ENCODE assay signal across 15 cellular contexts in genomic region chr1:12573015-12573825, GRCh38. TPM values are rescaled to one million over a fixed set of nuclear protein-coding genes. Genes with fewer than 3 reads are reported as not detected.
A peak's percentile ranks its signal among the peaks of the same experiment; 100 is the strongest.
DNase-seq lines count a peak whose midpoint lies in the region; ATAC-seq and TF ChIP-seq lines count a peak whose summit lies in the region.
"Had no signal": no experiment of that assay in that cellular context is flagged by ENCODE, and none has a peak within 500 bp of the region (broad histone marks: within the 10 kb centered on the region; RNA-seq: fewer than 3 reads in every experiment).

No MANE protein-coding gene starts in this region.

- TF ChIP-seq CTCF in PC-3 (conservative IDR thresholded peaks at IDR 0.05; ENCODE audit: low read depth, low read length), result no peak

- peaks cover 15% of the 10 kb centered on the region for H3K4me1 Mint-ChIP-seq in activated naive CD8-positive, alpha-beta T cell treated with anti-CD3 and anti-CD28 coated beads, Interleukin-2, amount 50 U/mL, for 24 hours
- H3K4me1 Mint-ChIP-seq in stimulated activated naive B cell treated with anti-CD40 and anti-IgM and Interleukin-4, amounts not matched to agents 10 μg/mL and 1 μg/mL and 100 μg/mL, for 72 hours, result no peaks in the 10 kb centered on the region

- H3K36me3 Mint-ChIP-seq in activated naive CD8-positive, alpha-beta T cell treated with anti-CD3 and anti-CD28 coated beads, Interleukin-2, amount 50 U/mL, for 24 hours (ENCODE audit: low read depth), result peaks cover 58% of the 10 kb centered on the region
- peaks cover 57 to 71% of the 10 kb centered on the region in 2 donors for H3K36me3 Mint-ChIP-seq in stimulated activated naive B cell treated with anti-CD40 and anti-IgM and Interleukin-4, amounts not matched to agents 10 μg/mL and 1 μg/mL and 100 μg/mL, for 72 hours

- H3K9me3 ChIP-seq in PC-3 (ENCODE audit: low read length) (no peaks in the 10 kb centered on the region), right cardiac atrium (ENCODE audit: control insufficient read depth, low read length) (no peaks in the 10 kb centered on the region)

- no peaks in the 10 kb centered on the region for H4K20me1 ChIP-seq in PC-3 (ENCODE audit: low read length)

- H3K4me3 Mint-ChIP-seq in activated naive CD8-positive, alpha-beta T cell treated with anti-CD3 and anti-CD28 coated beads, Interleukin-2, amount 50 U/mL, for 24 hours, result no peak overlapping the region
- no peak overlapping the region for H3K4me3 Mint-ChIP-seq in stimulated activated naive B cell treated with anti-CD40 and anti-IgM and Interleukin-4, amounts not matched to agents 10 μg/mL and 1 μg/mL and 100 μg/mL, for 72 hours

- H3K27ac ChIP-seq in PC-3 (ENCODE audit: low read length) (peak overlapping the region; percentile 77), right cardiac atrium (ENCODE audit: low read length) (no peak overlapping the region)
- H3K27ac ChIP-seq: parathyroid adenoma had no signal

- H3K27me3 Mint-ChIP-seq in activated naive CD8-positive, alpha-beta T cell treated with anti-CD3 and anti-CD28 coated beads, Interleukin-2, amount 50 U/mL, for 24 hours, result no peaks in the 10 kb centered on the region
- H3K27me3 Mint-ChIP-seq in stimulated activated naive B cell treated with anti-CD40 and anti-IgM and Interleukin-4, amounts not matched to agents 10 μg/mL and 1 μg/mL and 100 μg/mL, for 72 hours, result no peaks in the 10 kb centered on the region

- peaks cover 30% of the 10 kb centered on the region for H3K36me3 ChIP-seq in PC-3 (ENCODE audit: low read depth, low read length)

- H3K27ac Mint-ChIP-seq in activated naive CD8-positive, alpha-beta T cell treated with anti-CD3 and anti-CD28 coated beads, Interleukin-2, amount 50 U/mL, for 24 hours, result peak overlapping the region; percentile 69
- peak overlapping the region; percentile 7 for H3K27ac Mint-ChIP-seq in stimulated activated naive B cell treated with anti-CD40 and anti-IgM and Interleukin-4, amounts not matched to agents 10 μg/mL and 1 μg/mL and 100 μg/mL, for 72 hours

- CTCF ChIA-PET in PC-3 (lab: Charles Lee), result no interaction called here

- DNase-seq in PC-3, result no peak
- no peak for DNase-seq in activated naive CD8-positive, alpha-beta T cell treated with anti-CD3 and anti-CD28 coated beads, Interleukin-2, amount 50 U/mL, for 24 hours
- DNase-seq in right cardiac atrium, result peak; percentile 62 to 88 (median 77)
- no peak for DNase-seq in stimulated activated naive B cell treated with anti-CD40 and anti-IgM and Interleukin-4, amounts not matched to agents 10 μg/mL and 1 μg/mL and 100 μg/mL, for 72 hours
- DNase-seq in NCI-H510A treated with DMSO at 0.1 percent for 48 hours (lab: John Stamatoyannopoulos, UW), result no peak
- no peak for DNase-seq in NCI-H2171 (lab: John Stamatoyannopoulos, UW)
- DNase-seq: activated T-cell treated with anti-CD3 and anti-CD28 coated beads, Interleukin-2, amount 50 U/mL, for 48 hours; GDM1; NCI-H1105; NCI-H510A; stimulated activated CD4-positive, alpha-beta T cell treated with anti-CD3 and anti-CD28 coated beads, Interleukin-2, amount 100 ng/mL, for 24 hours; stimulated activated naive CD4-positive, alpha-beta T cell had no signal

- no peak overlapping the region for H3K4me2 ChIP-seq in PC-3 (ENCODE audit: low read length)

- POLR2A ChIA-PET in PC-3 (lab: Charles Lee; ENCODE audit: unreplicated experiment), result no interaction called here

- no peaks in the 10 kb centered on the region for H3F3A ChIP-seq in PC-3 (ENCODE audit: low read length, unreplicated experiment)

- no TSS peak for BruUV-seq in PC-3 (replicated peaks; lab: Mats Ljungman, UMichigan)

- H3K4me3 ChIP-seq in PC-3 (ENCODE audit: low read length), result no peak overlapping the region
- H3K4me3 ChIP-seq in right cardiac atrium (ENCODE audit: low read length), result no peak overlapping the region

- WGBS in right cardiac atrium, result 76% methylated on average over 9 of the region's 9 CpGs

- H3K9me3 Mint-ChIP-seq in activated naive CD8-positive, alpha-beta T cell treated with anti-CD3 and anti-CD28 coated beads, Interleukin-2, amount 50 U/mL, for 24 hours, result no peaks in the 10 kb centered on the region
- peaks cover 0 to 2% of the 10 kb centered on the region in 2 donors for H3K9me3 Mint-ChIP-seq in stimulated activated naive B cell treated with anti-CD40 and anti-IgM and Interleukin-4, amounts not matched to agents 10 μg/mL and 1 μg/mL and 100 μg/mL, for 72 hours

- no peak overlapping the region for H2AFZ ChIP-seq in PC-3 (ENCODE audit: low read length)
- H2AFZ ChIP-seq: parathyroid adenoma had no signal

- intact Hi-C loops in PC-3 (cut with micrococcal nuclease), result no loop called here
- intact Hi-C loops in right cardiac atrium (cut with DNase I), result no loop called here

- H3K79me2 ChIP-seq in PC-3 (ENCODE audit: low read length), result no peaks in the 10 kb centered on the region
- H3K79me2 ChIP-seq: parathyroid adenoma had no signal

- no peak; the same call in 1 of the 2 replicates for ATAC-seq in PC-3
- ATAC-seq in activated naive CD8-positive, alpha-beta T cell treated with anti-CD3 and anti-CD28 coated beads, Interleukin-2, amount 50 U/mL, for 24 hours, result no peak
- peak; percentile 56 to 64 for ATAC-seq in right cardiac atrium
- peak in 1 of 2 donors; percentile 11 for ATAC-seq in stimulated activated naive B cell treated with anti-CD40 and anti-IgM and Interleukin-4, amounts not matched to agents 10 μg/mL and 1 μg/mL and 100 μg/mL, for 72 hours (replicated peaks)
- no peak for ATAC-seq in activated CD4-positive, CD25-positive, alpha-beta regulatory T cell treated with anti-CD3 and anti-CD28 coated beads, Interleukin-2, amount 50 U/mL, for 24 hours

- H3K9ac ChIP-seq in PC-3 (ENCODE audit: low read length), result peak overlapping the region; percentile 15
- H3K9ac ChIP-seq: parathyroid adenoma had no signal

- H3K27me3 ChIP-seq in PC-3 (ENCODE audit: low read length), result no peaks in the 10 kb centered on the region
- H3K27me3 ChIP-seq in right cardiac atrium (ENCODE audit: control insufficient read depth, insufficient read depth), result no peaks in the 10 kb centered on the region

- peaks cover 27% of the 10 kb centered on the region for H3K4me1 ChIP-seq in PC-3 (ENCODE audit: insufficient read depth, low read length)
- no peaks in the 10 kb centered on the region for H3K4me1 ChIP-seq in right cardiac atrium (ENCODE audit: control insufficient read depth, insufficient read depth, low read length)
- H3K4me1 ChIP-seq: parathyroid adenoma had no signal

- no peaks in the 10 kb centered on the region for H3K9me2 ChIP-seq in PC-3 (replicated peaks; ENCODE audit: low read length)

RNA-seq across cellular contexts. Expression of gene DHRS3, which starts 44.8 kb away (rescaled TPM):
- total RNA-seq in PC-3 (2014; rRNA removed) (105 and 116 TPM in 2 replicates), right cardiac atrium (10 to 100 TPM; 83.0 to 97.0 (median 83.5) TPM)
- polyA plus RNA-seq in right cardiac atrium, result 53.6 TPM
- total RNA-seq: HT1080 had no signal

Comparison
In these comparisons a context has a peak if more than half of its experiments do, and no peak if none do; other contexts are left out.
1. ATAC-seq: peak in right cardiac atrium (2 of 2); none in PC-3 (single experiment), activated naive CD8-positive, alpha-beta T cell treated with anti-CD3 and anti-CD28 coated beads, Interleukin-2, amount 50 U/mL, for 24 hours (single experiment) and activated CD4-positive, CD25-positive, alpha-beta regulatory T cell treated with anti-CD3 and anti-CD28 coated beads, Interleukin-2, amount 50 U/mL, for 24 hours (0 of 2).
2. DNase-seq: peak in right cardiac atrium (3 of 3); none in PC-3 (single experiment), activated naive CD8-positive, alpha-beta T cell treated with anti-CD3 and anti-CD28 coated beads, Interleukin-2, amount 50 U/mL, for 24 hours (single experiment), stimulated activated naive B cell treated with anti-CD40 and anti-IgM and Interleukin-4, amounts not matched to agents 10 μg/mL and 1 μg/mL and 100 μg/mL, for 72 hours (single experiment), NCI-H510A treated with DMSO at 0.1 percent for 48 hours (single experiment) and NCI-H2171 (single experiment).